ENCODE assay signal across 23 cellular contexts in genomic region chr5:176296-176823, GRCh38. TPM values are rescaled to one million over a fixed set of nuclear protein-coding genes. Genes with fewer than 3 reads are reported as not detected.
A peak's percentile ranks its signal among the peaks of the same experiment; 100 is the strongest.
DNase-seq lines count a peak whose midpoint lies in the region; ATAC-seq, FAIRE-seq and TF ChIP-seq lines count a peak whose summit lies in the region.
"Had no signal": no experiment of that assay in that cellular context is flagged by ENCODE, and none has a peak within 500 bp of the region (broad histone marks: within the 10 kb centered on the region; RNA-seq: fewer than 3 reads in every experiment).

No MANE protein-coding gene starts in this region.

- TF ChIP-seq CTCF in right atrium auricular region (IDR thresholded peaks at IDR 0.05), result no peak
- TF ChIP-seq CTCF in K562 (IDR thresholded peaks at IDR 0.05 in 2 of 3, conservative IDR thresholded peaks at IDR 0.05 in 1 of 3; ENCODE audit: insufficient read depth in 2 of 3, low read depth in 1 of 3, low read length in 3 of 3), result no peak
- TF ChIP-seq CTCF in osteoblast (IDR thresholded peaks at IDR 0.05; ENCODE audit: extremely low read depth, low read depth, low read length), result no peak

- H3K79me2 ChIP-seq in K562 (ENCODE audit: control insufficient read depth, insufficient read depth, low read length) (no peaks in the 10 kb centered on the region), osteoblast (ENCODE audit: insufficient read depth, low read length) (no peaks in the 10 kb centered on the region)

- DNase-seq in Right ventricle myocardium superior (peak; percentile 35), right atrium auricular region (ENCODE audit: low spot score) (no peak), K562 (ENCODE audit: extremely low read depth in 1 of 4, low spot score in 3 of 4) (no peak), osteoblast (ENCODE audit: insufficient read length, low spot score, missing footprints) (peak; percentile 39), NCI-H2029 treated with DMSO at 0.1 percent for 48 hours (lab: John Stamatoyannopoulos, UW) (no peak)
- no peak for DNase-seq in stimulated activated effector memory CD8-positive, alpha-beta T cell treated with anti-CD3 and anti-CD28 coated beads, Interleukin-12 subunit alpha, Interleukin-12 subunit beta, amount 100 ng/mL, for 72 hours (ENCODE audit: low spot score in 2 of 2)
- DNase-seq: CD4-positive, alpha-beta T cell; COR-L47; DMS79; HFFc6; KG1; NCI-H1092; NCI-H1436 treated with DMSO at 0.1 percent for 48 hours; NCI-H1930; NCI-H2227 treated with DMSO at 0.1 percent for 48 hours; NCI-H510A; NK-92 treated with Interleukin-12 subunit alpha and Interleukin-12 subunit beta, amount 100 ng/mL, for 24 hours had no signal

- no peak overlapping the region for H2AFZ ChIP-seq in K562 (ENCODE audit: low read depth, low read length)
- no peak overlapping the region for H2AFZ ChIP-seq in osteoblast (ENCODE audit: low read length)

- H3K36me3 ChIP-seq in right atrium auricular region, result no peaks in the 10 kb centered on the region
- H3K36me3 ChIP-seq in K562 (ENCODE audit: control insufficient read depth, insufficient read depth, low read length), result no peaks in the 10 kb centered on the region
- no peaks in the 10 kb centered on the region for H3K36me3 ChIP-seq in osteoblast (ENCODE audit: insufficient read depth, low read length)
- H3K36me3 ChIP-seq: SJSA1 had no signal

- H3K36me3 Mint-ChIP-seq in stimulated activated effector memory CD8-positive, alpha-beta T cell treated with anti-CD3 and anti-CD28 coated beads, Interleukin-12 subunit alpha, Interleukin-12 subunit beta, amount 100 ng/mL, for 72 hours, result no peaks in the 10 kb centered on the region

- H3K4me3 ChIP-seq in right atrium auricular region, result no peak overlapping the region
- H3K4me3 ChIP-seq in K562, result no peak overlapping the region
- H3K4me3 ChIP-seq in osteoblast (ENCODE audit: insufficient read depth, low read length), result no peak overlapping the region
- H3K4me3 ChIP-seq: A549, SJSA1 had no signal

- 3% methylated on average over 11 of the region's 11 CpGs for WGBS in K562 (ENCODE audit: insufficient coverage, low coverage, missing lambda C conversion rate)

- H3K9me3 ChIP-seq in right atrium auricular region (no peaks in the 10 kb centered on the region), K562 (replicated peaks; ENCODE audit: control insufficient read depth, insufficient read depth, low read depth, low read length) (no peaks in the 10 kb centered on the region), osteoblast (ENCODE audit: low read depth, low read length) (no peaks in the 10 kb centered on the region)
- H3K9me3 ChIP-seq: A549, SJSA1 had no signal

- H3K27me3 ChIP-seq in right atrium auricular region, result no peaks in the 10 kb centered on the region
- H3K27me3 ChIP-seq in K562 (ENCODE audit: control insufficient read depth in 2 of 2, insufficient read depth in 2 of 2, low read length in 2 of 2), result peaks cover 74 to 80% of the 10 kb centered on the region in 2 experiments
- H3K27me3 ChIP-seq in osteoblast (ENCODE audit: insufficient read depth, low read length), result peaks cover 39% of the 10 kb centered on the region
- H3K27me3 ChIP-seq: SJSA1 had no signal

- CTCF ChIA-PET in K562 (lab: Yijun Ruan, JAX; ENCODE audit: low intra/inter-chr PET ratio), result no interaction called here

- BruUV-seq in K562 (replicated peaks; lab: Mats Ljungman, UMichigan), result no TSS peak

- H4K20me1 ChIP-seq in K562 (replicated peaks; ENCODE audit: control insufficient read depth, insufficient read depth, low read length) (peaks cover 16% of the 10 kb centered on the region), osteoblast (ENCODE audit: insufficient read depth, low read length) (no peaks in the 10 kb centered on the region)

- POLR2A ChIA-PET in K562 (lab: Yijun Ruan, JAX), result interaction anchor here (0.6 kb wide), 1 partner anchor 1790 kb away, joined by 3 read pairs; no protein-coding TSS in a partner anchor

- H3K4me2 ChIP-seq in K562 (ENCODE audit: insufficient read depth, low read length) (no peak overlapping the region), osteoblast (ENCODE audit: insufficient read depth, low read length) (no peak overlapping the region)
- H3K4me2 ChIP-seq: A549 had no signal

- H3K9me3 Mint-ChIP-seq in stimulated activated effector memory CD8-positive, alpha-beta T cell treated with anti-CD3 and anti-CD28 coated beads, Interleukin-12 subunit alpha, Interleukin-12 subunit beta, amount 100 ng/mL, for 72 hours, result no peaks in the 10 kb centered on the region
- H3K9me3 Mint-ChIP-seq: CD4-positive, alpha-beta T cell; HFFc6 had no signal

- FAIRE-seq in K562 (lab: Jason Lieb, UNC), result peak; percentile 29
- FAIRE-seq: A549, H54 had no signal

- intact Hi-C loops in Right ventricle myocardium superior (cut with DNase I), result no loop called here
- intact Hi-C loops in K562 (cut with micrococcal nuclease), result no loop called here

- peaks cover 4% of the 10 kb centered on the region for H3K9me1 ChIP-seq in K562 (ENCODE audit: control insufficient read depth, insufficient read depth, low read length)

- ATAC-seq in Right ventricle myocardium superior (ENCODE audit: poor library complexity) (no peak), K562 (no peak), HG02973 (IDR thresholded peaks at IDR 0.05; ENCODE audit: unreplicated experiment) (no peak)
- no peak for ATAC-seq in stimulated activated effector memory CD8-positive, alpha-beta T cell treated with anti-CD3 and anti-CD28 coated beads, Interleukin-12 subunit alpha, Interleukin-12 subunit beta, amount 100 ng/mL, for 72 hours
- ATAC-seq: A549 had no signal

- H3K4me1 ChIP-seq in right atrium auricular region, result no peaks in the 10 kb centered on the region
- peaks cover 0 to 7% of the 10 kb centered on the region in 2 experiments; a peak in 1 of 5 replicates for H3K4me1 ChIP-seq in K562 (replicated peaks in 1 of 2; ENCODE audit: control insufficient read depth in 2 of 2, insufficient read depth in 2 of 2, low read length in 2 of 2)
- no peaks in the 10 kb centered on the region for H3K4me1 ChIP-seq in osteoblast (ENCODE audit: insufficient read depth, low read length)
- H3K4me1 ChIP-seq: A549, SJSA1 had no signal

- in situ Hi-C loops in K562 (cut with MboI), result no loop called here

- TF ChIP-seq POLR2A in K562 (conservative IDR thresholded peaks at IDR 0.05), result no peak

- no peaks in the 10 kb centered on the region for H3K4me1 Mint-ChIP-seq in stimulated activated effector memory CD8-positive, alpha-beta T cell treated with anti-CD3 and anti-CD28 coated beads, Interleukin-12 subunit alpha, Interleukin-12 subunit beta, amount 100 ng/mL, for 72 hours
- H3K4me1 Mint-ChIP-seq: B cell had no signal

- H3K27ac ChIP-seq in right atrium auricular region (no peak overlapping the region), K562 (ENCODE audit: extremely low read depth, low read depth, low read length) (no peak overlapping the region), osteoblast (ENCODE audit: low read depth, low read length) (no peak overlapping the region)
- H3K27ac ChIP-seq: A549, SJSA1 had no signal

- TF ChIP-seq RAD21 in K562 (CRISPR knock-in tag; conservative IDR thresholded peaks at IDR 0.05 in 1 of 2, IDR thresholded peaks at IDR 0.05 in 1 of 2), result no peak

- H3K9ac ChIP-seq in K562 (ENCODE audit: insufficient read depth in 1 of 2, low read depth in 2 of 2, low read length in 2 of 2), result no peak overlapping the region

- no peak overlapping the region for H3K27ac Mint-ChIP-seq in stimulated activated effector memory CD8-positive, alpha-beta T cell treated with anti-CD3 and anti-CD28 coated beads, Interleukin-12 subunit alpha, Interleukin-12 subunit beta, amount 100 ng/mL, for 72 hours
- H3K27ac Mint-ChIP-seq: B cell; CD4-positive, alpha-beta T cell; HFFc6 had no signal

- no peak overlapping the region for H3K4me3 Mint-ChIP-seq in stimulated activated effector memory CD8-positive, alpha-beta T cell treated with anti-CD3 and anti-CD28 coated beads, Interleukin-12 subunit alpha, Interleukin-12 subunit beta, amount 100 ng/mL, for 72 hours
- H3K4me3 Mint-ChIP-seq: B cell; CD4-positive, alpha-beta T cell; HFFc6 had no signal

- no peak for TF ChIP-seq EP300 in K562 (IDR thresholded peaks at IDR 0.05; ENCODE audit: low read length)

RNA-seq across cellular contexts. Expression of gene LRRC14B, which starts 14.9 kb away (rescaled TPM):
- total RNA-seq in Right ventricle myocardium superior, result 103 TPM
- total RNA-seq in right atrium auricular region, result 10 to 100 TPM in 1 of 2 donors, 1 to 10 TPM in 1; 7.7 to 51.0 TPM
- not detected in 2 replicates for total RNA-seq in K562 (2011; cell fraction: chromatin; rRNA removed; ENCODE audit: low replicate concordance)
- total RNA-seq in K562 (2011; cell fraction: nucleolus; rRNA removed), result not detected in 2 replicates
- total RNA-seq in K562 (2011; cell fraction: nucleoplasm; rRNA removed), result not detected in 2 replicates
- total RNA-seq in K562 (2014; rRNA removed), result not detected in 2 replicates
- not detected in 2 replicates for total RNA-seq in K562 (2014; rRNA removed; fragmentation: Illumina TruSeq; extraction: Trizol)
- not detected in 2 replicates for total RNA-seq in K562 (2015; rRNA removed; fragmentation: Illumina TruSeq; extraction: Trizol)
- total RNA-seq in K562 (2021), result not detected in 2 replicates
- not detected in 2 replicates for polyA plus RNA-seq in K562 (2011; rRNA removed)
- not detected in 2 replicates for polyA plus RNA-seq in K562 (2011; cell fraction: cytosol; rRNA removed)
- not detected in 2 replicates for polyA plus RNA-seq in K562 (2011; cell fraction: nucleus; rRNA removed)
- polyA plus RNA-seq in K562 (2012), result not detected in 2 replicates
- polyA plus RNA-seq in K562 (2014; fragmentation: Illumina TruSeq; extraction: Trizol), result not detected in 2 replicates
- not detected for polyA plus RNA-seq in K562 (2014; fragmentation: Nextera tagmentation; extraction: Ambion mirVana)
- polyA plus RNA-seq in K562 (2014; rRNA removed), result not detected in 2 replicates
- not detected in 2 replicates for polyA minus RNA-seq in K562 (2011; rRNA and poly(A)+ RNA removed)
- not detected in 2 replicates for polyA minus RNA-seq in K562 (2011; cell fraction: cytosol; rRNA and poly(A)+ RNA removed)
- polyA minus RNA-seq in K562 (2011; cell fraction: nucleus; rRNA and poly(A)+ RNA removed), result not detected in 2 replicates
- total RNA-seq in osteoblast, result under 0.01 TPM in 1 of 2 replicates, not detected in the other
- total RNA-seq: B cell, HFFc6, HT1080, SJSA1 had no signal
- polyA plus RNA-seq: A549 had no signal

RNA-seq across cellular contexts. Expression of gene CCDC127, which starts 41.6 kb away (rescaled TPM):
- total RNA-seq in Right ventricle myocardium superior (8.1 TPM), right atrium auricular region (1 to 10 TPM; 5.6 to 7.1 TPM), K562 (2014; rRNA removed) (3.1 and 3.8 TPM in 2 replicates), K562 (2014; rRNA removed; fragmentation: Illumina TruSeq; extraction: Trizol) (3.2 and 3.6 TPM in 2 replicates), K562 (2015; rRNA removed; fragmentation: Illumina TruSeq; extraction: Trizol) (3.2 and 3.8 TPM in 2 replicates), K562 (2021) (4.3 and 4.5 TPM in 2 replicates), osteoblast (4.3 and 6.2 TPM in 2 replicates)
- 14.4 and 16.8 TPM in 2 replicates for total RNA-seq in K562 (2011; cell fraction: chromatin; rRNA removed; ENCODE audit: low replicate concordance)
- 9.2 and 9.5 TPM in 2 replicates for total RNA-seq in K562 (2011; cell fraction: nucleolus; rRNA removed)
- 12.6 and 16.5 TPM in 2 replicates for total RNA-seq in K562 (2011; cell fraction: nucleoplasm; rRNA removed)
- polyA plus RNA-seq in K562 (2011; rRNA removed) (3.0 and 4.1 TPM in 2 replicates), K562 (2014; fragmentation: Illumina TruSeq; extraction: Trizol) (2.7 and 2.9 TPM in 2 replicates), K562 (2014; fragmentation: Nextera tagmentation; extraction: Ambion mirVana) (1 to 10 TPM; 4.4 to 4.5 TPM), K562 (2014; rRNA removed) (2.8 and 4.2 TPM in 2 replicates)
- polyA plus RNA-seq in K562 (2011; cell fraction: cytosol; rRNA removed), result 2.8 and 3.1 TPM in 2 replicates
- 4.0 and 4.3 TPM in 2 replicates for polyA plus RNA-seq in K562 (2011; cell fraction: nucleus; rRNA removed)
- 3.4 and 4.8 TPM in 2 replicates for polyA plus RNA-seq in K562 (2012)
- 3.9 and 4.0 TPM in 2 replicates for polyA minus RNA-seq in K562 (2011; rRNA and poly(A)+ RNA removed)
- polyA minus RNA-seq in K562 (2011; cell fraction: cytosol; rRNA and poly(A)+ RNA removed), result 1.1 and 3.1 TPM in 2 replicates
- polyA minus RNA-seq in K562 (2011; cell fraction: nucleus; rRNA and poly(A)+ RNA removed), result 6.7 and 9.2 TPM in 2 replicates

RNA-seq across cellular contexts. Expression of gene SDHA, which starts 41.8 kb away (rescaled TPM):
- total RNA-seq in Right ventricle myocardium superior (837 TPM), right atrium auricular region (100 to 1,000 TPM; 242 to 366 TPM), K562 (2014; rRNA removed) (103 and 146 TPM in 2 replicates), K562 (2014; rRNA removed; fragmentation: Illumina TruSeq; extraction: Trizol) (130 TPM in 2 replicates), K562 (2015; rRNA removed; fragmentation: Illumina TruSeq; extraction: Trizol) (113 and 115 TPM in 2 replicates), K562 (2021) (185 and 191 TPM in 2 replicates), osteoblast (83.6 and 84.6 TPM in 2 replicates)
- total RNA-seq in K562 (2011; cell fraction: chromatin; rRNA removed; ENCODE audit: low replicate concordance), result 341 and 368 TPM in 2 replicates
- total RNA-seq in K562 (2011; cell fraction: nucleolus; rRNA removed), result 192 and 207 TPM in 2 replicates
- total RNA-seq in K562 (2011; cell fraction: nucleoplasm; rRNA removed), result 270 and 283 TPM in 2 replicates
- polyA plus RNA-seq in K562 (2011; rRNA removed) (130 and 203 TPM in 2 replicates), K562 (2014; fragmentation: Illumina TruSeq; extraction: Trizol) (146 and 152 TPM in 2 replicates), K562 (2014; fragmentation: Nextera tagmentation; extraction: Ambion mirVana) (100 to 1,000 TPM in 1 of 2 experiments, 10 to 100 TPM in 1; 82.9 to 136 TPM), K562 (2014; rRNA removed) (112 and 118 TPM in 2 replicates)
- 161 and 178 TPM in 2 replicates for polyA plus RNA-seq in K562 (2011; cell fraction: cytosol; rRNA removed)
- 237 and 251 TPM in 2 replicates for polyA plus RNA-seq in K562 (2011; cell fraction: nucleus; rRNA removed)
- polyA plus RNA-seq in K562 (2012), result 132 and 206 TPM in 2 replicates
- 238 and 274 TPM in 2 replicates for polyA minus RNA-seq in K562 (2011; rRNA and poly(A)+ RNA removed)
- polyA minus RNA-seq in K562 (2011; cell fraction: cytosol; rRNA and poly(A)+ RNA removed), result 120 and 160 TPM in 2 replicates
- 141 and 182 TPM in 2 replicates for polyA minus RNA-seq in K562 (2011; cell fraction: nucleus; rRNA and poly(A)+ RNA removed)

Comparison
In these comparisons a context has a peak if more than half of its experiments do, and no peak if none do; other contexts are left out.
1. DNase-seq: peak in Right ventricle myocardium superior (single experiment) and osteoblast (single experiment); none in right atrium auricular region (single experiment), K562 (0 of 4), NCI-H2029 treated with DMSO at 0.1 percent for 48 hours (single experiment) and stimulated activated effector memory CD8-positive, alpha-beta T cell treated with anti-CD3 and anti-CD28 coated beads, Interleukin-12 subunit alpha, Interleukin-12 subunit beta, amount 100 ng/mL, for 72 hours (0 of 2).